1 cellular context compared by ENCODE assay signal in genomic region chr20:63829943-63830820, GRCh38.
A peak's percentile ranks its signal among the peaks of the same experiment; 100 is the strongest.
TF ChIP-seq lines count a peak whose summit lies in the region.

No MANE protein-coding gene starts in this region.

TF ChIP-seq in HepG2, 621 proteins besides CTCF, POLR2A, EP300 and RAD21 (continues in another document):
- no peak for TF ChIP-seq ATF5 (CRISPR knock-in tag; IDR thresholded peaks at IDR 0.05; ENCODE audit: low read depth)
- no peak for TF ChIP-seq ZNF512 (CRISPR knock-in tag; IDR thresholded peaks at IDR 0.05)
- TF ChIP-seq MED1 (CRISPR knock-in tag; IDR thresholded peaks at IDR 0.05) = 0 out of 2 replicates have a peak, but pooled peaks have one; percentile 41
- TF ChIP-seq ARID4A (CRISPR knock-in tag; IDR thresholded peaks at IDR 0.05; ENCODE audit: borderline replicate concordance) = peak; percentile 27; the same call in 1 of the 2 replicates
- TF ChIP-seq SRF (IDR thresholded peaks at IDR 0.05; ENCODE audit: low read depth, low read length) = no peak
- no peak for TF ChIP-seq ZNF143 (CRISPR knock-in tag; IDR thresholded peaks at IDR 0.05)
- peak; percentile 94; the same call in 1 of the 2 replicates for TF ChIP-seq CBX2 (IDR thresholded peaks at IDR 0.05; ENCODE audit: low read depth, low read length)
- no peak for TF ChIP-seq CBX2 (CRISPR knock-in tag; IDR thresholded peaks at IDR 0.05; ENCODE audit: low read depth)
- peak; percentile 74 for TF ChIP-seq ZNF777 (CRISPR knock-in tag; IDR thresholded peaks at IDR 0.05)
- TF ChIP-seq ZNF792 (CRISPR knock-in tag; IDR thresholded peaks at IDR 0.05) = 0 out of 2 replicates have a peak, but pooled peaks have one; percentile 14
- 0 out of 2 replicates have a peak, but pooled peaks have one; percentile 36 for TF ChIP-seq TBX2 (CRISPR knock-in tag; IDR thresholded peaks at IDR 0.05; ENCODE audit: borderline replicate concordance)
- no peak for TF ChIP-seq RNF219 (CRISPR knock-in tag; IDR thresholded peaks at IDR 0.05)
- TF ChIP-seq ZFX (CRISPR knock-in tag; IDR thresholded peaks at IDR 0.05; ENCODE audit: low read depth) = no peak
- TF ChIP-seq FOXO4 (CRISPR knock-in tag; conservative IDR thresholded peaks at IDR 0.05) = 0 out of 2 replicates have a peak, but pooled peaks have one; percentile 67
- TF ChIP-seq JARID2 (CRISPR knock-in tag; IDR thresholded peaks at IDR 0.05; ENCODE audit: insufficient replicate concordance) = no peak
- TF ChIP-seq AKAP8 (CRISPR knock-in tag; IDR thresholded peaks at IDR 0.05) = no peak
- no peak for TF ChIP-seq PCBP2 (optimal IDR thresholded peaks at IDR 0.05; ENCODE audit: low read depth, low read length, poor library complexity, severe bottlenecking)
- no peak for TF ChIP-seq TSC22D2 (CRISPR knock-in tag; IDR thresholded peaks at IDR 0.05; ENCODE audit: borderline replicate concordance)
- TF ChIP-seq ZMAT5 (CRISPR knock-in tag; IDR thresholded peaks at IDR 0.05; ENCODE audit: borderline replicate concordance, low read depth) = no peak
- TF ChIP-seq SP140L (CRISPR knock-in tag; IDR thresholded peaks at IDR 0.05; ENCODE audit: borderline replicate concordance) = no peak
- no peak for TF ChIP-seq THYN1 (CRISPR knock-in tag; IDR thresholded peaks at IDR 0.05; ENCODE audit: borderline replicate concordance, low read depth)
- TF ChIP-seq MBD4 (IDR thresholded peaks at IDR 0.05; ENCODE audit: borderline replicate concordance, low read length) = no peak
- TF ChIP-seq ZSCAN20 (CRISPR knock-in tag; IDR thresholded peaks at IDR 0.05; ENCODE audit: borderline replicate concordance) = 0 out of 2 replicates have a peak, but pooled peaks have one; percentile 31
- no peak for TF ChIP-seq GATA4 (IDR thresholded peaks at IDR 0.05; ENCODE audit: borderline replicate concordance, low read depth)
- no peak for TF ChIP-seq FOXK2 (IDR thresholded peaks at IDR 0.05)
- TF ChIP-seq ZNF740 (CRISPR knock-in tag; IDR thresholded peaks at IDR 0.05) = no peak
- TF ChIP-seq ARNT2 (CRISPR knock-in tag; IDR thresholded peaks at IDR 0.05; ENCODE audit: low read depth) = 0 out of 2 replicates have a peak, but pooled peaks have one; percentile 45
- 0 out of 2 replicates have a peak, but pooled peaks have one; percentile 37 for TF ChIP-seq ZNF563 (CRISPR knock-in tag; IDR thresholded peaks at IDR 0.05)
- no peak for TF ChIP-seq MEIS1 (CRISPR knock-in tag; IDR thresholded peaks at IDR 0.05; ENCODE audit: borderline replicate concordance)
- TF ChIP-seq NFKB2 (CRISPR knock-in tag; IDR thresholded peaks at IDR 0.05; ENCODE audit: borderline replicate concordance) = 0 out of 2 replicates have a peak, but pooled peaks have one; percentile 26
- no peak for TF ChIP-seq ZNF567 (CRISPR knock-in tag; IDR thresholded peaks at IDR 0.05; ENCODE audit: borderline replicate concordance)
- no peak for TF ChIP-seq CBFB (CRISPR knock-in tag; IDR thresholded peaks at IDR 0.05)
- no peak for TF ChIP-seq JDP2 (CRISPR knock-in tag; IDR thresholded peaks at IDR 0.05; ENCODE audit: borderline replicate concordance)
- TF ChIP-seq THAP7 (CRISPR knock-in tag; IDR thresholded peaks at IDR 0.05) = no peak
- no peak for TF ChIP-seq IKZF4 (CRISPR knock-in tag; IDR thresholded peaks at IDR 0.05; ENCODE audit: borderline replicate concordance, low read depth, not compliant biosample characterization)
- TF ChIP-seq TEF (CRISPR knock-in tag; IDR thresholded peaks at IDR 0.05) = no peak
- TF ChIP-seq SP1 (IDR thresholded peaks at IDR 0.05) = no peak
- no peak for TF ChIP-seq SP1 (CRISPR knock-in tag; IDR thresholded peaks at IDR 0.05)
- no peak for TF ChIP-seq NR2F6 (IDR thresholded peaks at IDR 0.05)
- no peak for TF ChIP-seq NR2F6 (CRISPR knock-in tag; IDR thresholded peaks at IDR 0.05)
- TF ChIP-seq CENPBD1 (CRISPR knock-in tag; IDR thresholded peaks at IDR 0.05; ENCODE audit: borderline replicate concordance, low read depth) = no peak
- TF ChIP-seq YY1 (IDR thresholded peaks at IDR 0.05; ENCODE audit: insufficient read depth, insufficient replicate concordance, low read depth, low read length) = peak; percentile 31
- TF ChIP-seq ZNF879 (CRISPR knock-in tag; IDR thresholded peaks at IDR 0.05) = no peak
- TF ChIP-seq ZNF274 (CRISPR knock-in tag; IDR thresholded peaks at IDR 0.05) = peak; percentile 82
- TF ChIP-seq TMF1 (CRISPR knock-in tag; IDR thresholded peaks at IDR 0.05; ENCODE audit: low read depth) = 0 out of 2 replicates have a peak, but pooled peaks have one; percentile 16
- 0 out of 2 replicates have a peak, but pooled peaks have one; percentile 3 for TF ChIP-seq SALL1 (CRISPR knock-in tag; IDR thresholded peaks at IDR 0.05)
- 0 out of 2 replicates have a peak, but pooled peaks have one; percentile 37 for TF ChIP-seq ZSCAN25 (CRISPR knock-in tag; IDR thresholded peaks at IDR 0.05)
- no peak for TF ChIP-seq ZNF772 (CRISPR knock-in tag; IDR thresholded peaks at IDR 0.05)
- 0 out of 2 replicates have a peak, but pooled peaks have one; percentile 40 for TF ChIP-seq SMAD9 (CRISPR knock-in tag; IDR thresholded peaks at IDR 0.05)
- TF ChIP-seq ZNF597 (CRISPR knock-in tag; IDR thresholded peaks at IDR 0.05) = 0 out of 2 replicates have a peak, but pooled peaks have one; percentile 21
- TF ChIP-seq KMT2B (CRISPR knock-in tag; IDR thresholded peaks at IDR 0.05) = 0 out of 2 replicates have a peak, but pooled peaks have one; percentile 36
- TF ChIP-seq KLF12 (CRISPR knock-in tag; IDR thresholded peaks at IDR 0.05; ENCODE audit: borderline replicate concordance) = 0 out of 2 replicates have a peak, but pooled peaks have one; percentile 37
